Comparison of ENCODE assay signal across 11 cellular contexts in genomic region chr14:32370720-32371119, GRCh38. TPM values are rescaled to one million over a fixed set of nuclear protein-coding genes. Genes with fewer than 3 reads are reported as not detected.
A peak's percentile ranks its signal among the peaks of the same experiment; 100 is the strongest.
DNase-seq lines count a peak whose midpoint lies in the region; ATAC-seq and TF ChIP-seq lines count a peak whose summit lies in the region.
"Had no signal": no experiment of that assay in that cellular context is flagged by ENCODE, and none has a peak within 500 bp of the region (broad histone marks: within the 10 kb centered on the region; RNA-seq: fewer than 3 reads in every experiment).

No MANE protein-coding gene starts in this region.

- TF ChIP-seq POLR2A in vagina (IDR thresholded peaks at IDR 0.05): no peak

- H2BK120ac ChIP-seq in mesenchymal stem cell (ENCODE audit: low read depth, low read length): no peak overlapping the region

- peak; percentile 69 for DNase-seq in AG20443 (ENCODE audit: low spot score)
- DNase-seq in LoVo (ENCODE audit: low spot score): peak; percentile 60
- DNase-seq in cardiac fibroblast (ENCODE audit: low read depth in 2 of 2): peak; percentile 49 to 85
- peak; percentile 79 for DNase-seq in mesenchymal stem cell
- no peak for DNase-seq in neural progenitor cell (ENCODE audit: low spot score)
- DNase-seq in vagina (ENCODE audit: extremely low spot score in 2 of 2): no peak
- DNase-seq in natural killer cell: no peak
- DNase-seq: Caco-2; effector CD8-positive, alpha-beta T cell; MV-4-11 had no signal

- H3K27ac Mint-ChIP-seq in neural progenitor cell (no peak overlapping the region), natural killer cell (no peak overlapping the region)

- H3K27me3 ChIP-seq in mesenchymal stem cell (ENCODE audit: control insufficient read depth in 1 of 2, insufficient read depth in 1 of 2, low read length in 2 of 2): no peaks in the 10 kb centered on the region
- no peaks in the 10 kb centered on the region for H3K27me3 ChIP-seq in neural progenitor cell
- H3K27me3 ChIP-seq in vagina: no peaks in the 10 kb centered on the region

- H2BK12ac ChIP-seq in mesenchymal stem cell (ENCODE audit: low read length in 2 of 2): no peak overlapping the region

- H3K4me3 Mint-ChIP-seq in neural progenitor cell (no peak overlapping the region), natural killer cell (no peak overlapping the region)

- H3K18ac ChIP-seq in mesenchymal stem cell (ENCODE audit: low read depth in 1 of 2, low read length in 2 of 2): no peak overlapping the region

- H3K9me3 ChIP-seq in mesenchymal stem cell (ENCODE audit: control insufficient read depth, low read length): no peaks in the 10 kb centered on the region
- no peaks in the 10 kb centered on the region for H3K9me3 ChIP-seq in neural progenitor cell (ENCODE audit: low read depth)
- H3K9me3 ChIP-seq in vagina: no peaks in the 10 kb centered on the region
- H3K9me3 ChIP-seq: Caco-2 had no signal

- H3K27ac ChIP-seq in mesenchymal stem cell (ENCODE audit: low read length, poor library complexity, severe bottlenecking): no peak overlapping the region
- H3K27ac ChIP-seq in neural progenitor cell: no peak overlapping the region
- H3K27ac ChIP-seq in vagina: no peak overlapping the region

- ATAC-seq in HG02642 (IDR thresholded peaks at IDR 0.05; ENCODE audit: poor library complexity, unreplicated experiment): no peak
- no peak for ATAC-seq in natural killer cell

- H3K9ac ChIP-seq in mesenchymal stem cell (ENCODE audit: low read length): peak overlapping the region; percentile 61
- H3K9ac ChIP-seq in neural progenitor cell: no peak overlapping the region

- H3K23ac ChIP-seq in mesenchymal stem cell (ENCODE audit: low read length in 2 of 2): no peak overlapping the region

- H3K4me3 ChIP-seq in cardiac fibroblast (replicated peaks in 1 of 2; ENCODE audit: low read depth in 2 of 2, low read length in 2 of 2): no peak overlapping the region
- H3K4me3 ChIP-seq in mesenchymal stem cell (ENCODE audit: insufficient read depth in 1 of 2, low read depth in 1 of 2, low read length in 2 of 2): no peak overlapping the region
- no peak overlapping the region for H3K4me3 ChIP-seq in neural progenitor cell
- no peak overlapping the region for H3K4me3 ChIP-seq in vagina

- peaks cover 4% of the 10 kb centered on the region for H3F3A ChIP-seq in neural progenitor cell (ENCODE audit: low read depth)

- peaks cover 4% of the 10 kb centered on the region for H3K4me1 ChIP-seq in mesenchymal stem cell (ENCODE audit: control insufficient read depth, insufficient read depth, low read depth, low read length)
- H3K4me1 ChIP-seq in neural progenitor cell: peaks cover 40% of the 10 kb centered on the region
- H3K4me1 ChIP-seq in vagina: peaks cover 7% of the 10 kb centered on the region

- no peak overlapping the region for H3K14ac ChIP-seq in mesenchymal stem cell (ENCODE audit: low read length in 2 of 2)

- WGBS in mesenchymal stem cell: 3% methylated on average over 1 of the region's 1 CpG

- H2AFZ ChIP-seq in mesenchymal stem cell (ENCODE audit: low read depth, low read length) (no peak overlapping the region), neural progenitor cell (replicated peaks) (no peak overlapping the region)

- TF ChIP-seq CTCF in cardiac fibroblast (IDR thresholded peaks at IDR 0.05; ENCODE audit: low read depth, low read length): no peak
- no peak for TF ChIP-seq CTCF in neural progenitor cell (IDR thresholded peaks at IDR 0.05)
- no peak for TF ChIP-seq CTCF in vagina (IDR thresholded peaks at IDR 0.05)
- TF ChIP-seq CTCF in natural killer cell (IDR thresholded peaks at IDR 0.05): no peak

- intact Hi-C loops in vagina (cut with DNase I): no loop called here
- intact Hi-C loops in natural killer cell (cut with micrococcal nuclease): no loop called here

- no peaks in the 10 kb centered on the region for H4K20me1 ChIP-seq in neural progenitor cell (ENCODE audit: low read depth)

- H3K36me3 ChIP-seq in mesenchymal stem cell (ENCODE audit: control insufficient read depth in 1 of 2, insufficient read depth in 2 of 2, low read depth in 1 of 2, low read length in 2 of 2) (no peaks in the 10 kb centered on the region), neural progenitor cell (no peaks in the 10 kb centered on the region), vagina (no peaks in the 10 kb centered on the region)

- H3K4me1 Mint-ChIP-seq in neural progenitor cell (peaks cover 41% of the 10 kb centered on the region), natural killer cell (no peaks in the 10 kb centered on the region)

- no peaks in the 10 kb centered on the region for H3K9me3 Mint-ChIP-seq in neural progenitor cell
- peaks cover 0 to 5% of the 10 kb centered on the region in 2 donors for H3K9me3 Mint-ChIP-seq in natural killer cell

- H4K91ac ChIP-seq in mesenchymal stem cell (ENCODE audit: low read length): no peak overlapping the region

- H3K27me3 Mint-ChIP-seq in neural progenitor cell (ENCODE audit: insufficient read depth, low read depth) (peaks cover 3% of the 10 kb centered on the region), natural killer cell (ENCODE audit: low read depth in 2 of 2) (no peaks in the 10 kb centered on the region)

- H3K79me1 ChIP-seq in mesenchymal stem cell (replicated peaks; ENCODE audit: low read length, poor library complexity, severe bottlenecking): no peaks in the 10 kb centered on the region

- no peak overlapping the region for H3K4ac ChIP-seq in mesenchymal stem cell (ENCODE audit: low read depth in 1 of 2, low read length in 2 of 2)

- H2BK5ac ChIP-seq in mesenchymal stem cell (ENCODE audit: low read depth, low read length, poor library complexity, severe bottlenecking): no peak overlapping the region

- H3K36me3 Mint-ChIP-seq in neural progenitor cell (no peaks in the 10 kb centered on the region), natural killer cell (no peaks in the 10 kb centered on the region)

- H3K79me2 ChIP-seq in neural progenitor cell (ENCODE audit: low read depth): no peaks in the 10 kb centered on the region

- H3K4me2 ChIP-seq in mesenchymal stem cell (ENCODE audit: low read length, poor library complexity, severe bottlenecking): no peak overlapping the region
- H3K4me2 ChIP-seq in neural progenitor cell: no peak overlapping the region

- no peak overlapping the region for H4K8ac ChIP-seq in mesenchymal stem cell (ENCODE audit: low read length)

- no peak overlapping the region for H2BK15ac ChIP-seq in mesenchymal stem cell (ENCODE audit: low read depth, poor library complexity, severe bottlenecking)

- H2AK5ac ChIP-seq in mesenchymal stem cell (ENCODE audit: low read length, severe bottlenecking): no peak overlapping the region

RNA-seq across cellular contexts. Expression of gene AKAP6, which starts 41.6 kb away (rescaled TPM):
- polyA plus RNA-seq in mesenchymal stem cell (2013, experiment 1 of 2): 1.1 TPM
- 1.00 TPM for polyA plus RNA-seq in mesenchymal stem cell (2013, experiment 2 of 2)
- total RNA-seq in neural progenitor cell (ENCODE audit: low replicate concordance): 3.7 and 7.3 TPM in 2 replicates
- 3.9 TPM for total RNA-seq in vagina
- 1 to 10 TPM in 1 of 3 donors, under 1 TPM in 2; 0.21 to 1.3 (median 0.80) TPM for total RNA-seq in natural killer cell

Comparison
In these comparisons a context has a peak if more than half of its experiments do, and no peak if none do; other contexts are left out.
1. DNase-seq: peak in AG20443 (single experiment), LoVo (single experiment), cardiac fibroblast (2 of 2) and mesenchymal stem cell (single experiment); none in neural progenitor cell (single experiment), vagina (0 of 2) and natural killer cell (single experiment).